25 cellular contexts compared by ENCODE assay signal in genomic region chr2:239072786-239073185, GRCh38.
"Had no signal": no experiment of that assay in that cellular context is flagged by ENCODE, and none has a peak within 500 bp of the region (broad histone marks: within the 10 kb centered on the region; RNA-seq: fewer than 3 reads in every experiment).

No MANE protein-coding gene starts in this region.

- H3K27me3 ChIP-seq: colonic mucosa, dorsolateral prefrontal cortex, esophagus muscularis mucosa, esophagus squamous epithelium, foreskin keratinocyte, gastrocnemius medialis, gastroesophageal sphincter, heart left ventricle, heart right ventricle had no signal

- H3K9me3 Mint-ChIP-seq: dendritic cell treated with granulocyte-macrophage colony-stimulating factor and Interleukin-4, amounts not matched to agents 40 ng/mL and 50 ng/mL, for 4 days; effector memory CD8-positive, alpha-beta T cell; endodermal cell had no signal

- H3K4me3 ChIP-seq: colonic mucosa, coronary artery, dorsolateral prefrontal cortex, esophagus muscularis mucosa, esophagus squamous epithelium, gastrocnemius medialis, gastroesophageal sphincter, heart left ventricle, heart right ventricle had no signal

- H3K9me3 ChIP-seq: colonic mucosa, esophagus squamous epithelium, gastrocnemius medialis, gastroesophageal sphincter, heart left ventricle had no signal

- H3K27me3 Mint-ChIP-seq: dendritic cell treated with granulocyte-macrophage colony-stimulating factor and Interleukin-4, amounts not matched to agents 40 ng/mL and 50 ng/mL, for 4 days; effector memory CD8-positive, alpha-beta T cell had no signal

- H3K27ac Mint-ChIP-seq: dendritic cell treated with granulocyte-macrophage colony-stimulating factor and Interleukin-4, amounts not matched to agents 40 ng/mL and 50 ng/mL, for 4 days; effector memory CD8-positive, alpha-beta T cell; endodermal cell had no signal

- H3K27ac ChIP-seq: colonic mucosa, coronary artery, dorsolateral prefrontal cortex, epithelial cell of prostate, esophagus muscularis mucosa, esophagus squamous epithelium, foreskin keratinocyte, gastrocnemius medialis, gastroesophageal sphincter had no signal

- ATAC-seq: effector memory CD8-positive, alpha-beta T cell; esophagus mucosa; foreskin keratinocyte; gastrocnemius medialis; gastroesophageal sphincter had no signal

- H3K4me1 Mint-ChIP-seq: endodermal cell had no signal

- H3K4me1 ChIP-seq: colonic mucosa, foreskin keratinocyte, gastrocnemius medialis had no signal

- DNase-seq: colonic mucosa; cortex of kidney; dermis blood vessel endothelial cell; dorsolateral prefrontal cortex; effector CD4-positive, alpha-beta T cell; effector CD8-positive, alpha-beta T cell; effector memory CD4-positive, alpha-beta T cell; effector memory CD8-positive, alpha-beta T cell; endodermal cell; erythroblast; esophagus squamous epithelium; foreskin fibroblast; foreskin keratinocyte; foreskin melanocyte; glutamatergic neuron; head of caudate nucleus had no signal

- H3K4me3 Mint-ChIP-seq: dendritic cell treated with granulocyte-macrophage colony-stimulating factor and Interleukin-4, amounts not matched to agents 40 ng/mL and 50 ng/mL, for 4 days; effector memory CD8-positive, alpha-beta T cell; endodermal cell had no signal

- H3K36me3 ChIP-seq: colonic mucosa had no signal
